Comparison of ENCODE assay signal across 1 cellular context in genomic region chrX:18596096-18596495, GRCh38.
TF ChIP-seq lines count a peak whose summit lies in the region.

No MANE protein-coding gene starts in this region.

TF ChIP-seq in neural cell, 6 proteins besides CTCF, POLR2A, EP300 and RAD21:
- TF ChIP-seq, protein P1, sequence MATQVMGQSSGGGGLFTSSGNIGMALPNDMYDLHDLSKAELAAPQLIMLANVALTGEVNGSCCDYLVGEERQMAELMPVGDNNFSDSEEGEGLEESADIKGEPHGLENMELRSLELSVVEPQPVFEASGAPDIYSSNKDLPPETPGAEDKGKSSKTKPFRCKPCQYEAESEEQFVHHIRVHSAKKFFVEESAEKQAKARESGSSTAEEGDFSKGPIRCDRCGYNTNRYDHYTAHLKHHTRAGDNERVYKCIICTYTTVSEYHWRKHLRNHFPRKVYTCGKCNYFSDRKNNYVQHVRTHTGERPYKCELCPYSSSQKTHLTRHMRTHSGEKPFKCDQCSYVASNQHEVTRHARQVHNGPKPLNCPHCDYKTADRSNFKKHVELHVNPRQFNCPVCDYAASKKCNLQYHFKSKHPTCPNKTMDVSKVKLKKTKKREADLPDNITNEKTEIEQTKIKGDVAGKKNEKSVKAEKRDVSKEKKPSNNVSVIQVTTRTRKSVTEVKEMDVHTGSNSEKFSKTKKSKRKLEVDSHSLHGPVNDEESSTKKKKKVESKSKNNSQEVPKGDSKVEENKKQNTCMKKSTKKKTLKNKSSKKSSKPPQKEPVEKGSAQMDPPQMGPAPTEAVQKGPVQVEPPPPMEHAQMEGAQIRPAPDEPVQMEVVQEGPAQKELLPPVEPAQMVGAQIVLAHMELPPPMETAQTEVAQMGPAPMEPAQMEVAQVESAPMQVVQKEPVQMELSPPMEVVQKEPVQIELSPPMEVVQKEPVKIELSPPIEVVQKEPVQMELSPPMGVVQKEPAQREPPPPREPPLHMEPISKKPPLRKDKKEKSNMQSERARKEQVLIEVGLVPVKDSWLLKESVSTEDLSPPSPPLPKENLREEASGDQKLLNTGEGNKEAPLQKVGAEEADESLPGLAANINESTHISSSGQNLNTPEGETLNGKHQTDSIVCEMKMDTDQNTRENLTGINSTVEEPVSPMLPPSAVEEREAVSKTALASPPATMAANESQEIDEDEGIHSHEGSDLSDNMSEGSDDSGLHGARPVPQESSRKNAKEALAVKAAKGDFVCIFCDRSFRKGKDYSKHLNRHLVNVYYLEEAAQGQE (IDR thresholded peaks at IDR 0.05; ENCODE audit: borderline replicate concordance): no peak
- TF ChIP-seq EZH2 (IDR thresholded peaks at IDR 0.05; ENCODE audit: borderline replicate concordance, insufficient read depth, low read length, poor library complexity, severe bottlenecking): no peak
- TF ChIP-seq MXI1 (conservative IDR thresholded peaks at IDR 0.05; ENCODE audit: poor library complexity, severe bottlenecking): no peak
- TF ChIP-seq POLR2AphosphoS5 (IDR thresholded peaks at IDR 0.05): no peak
- no peak for TF ChIP-seq SMC3 (conservative IDR thresholded peaks at IDR 0.05; ENCODE audit: poor library complexity)
- TF ChIP-seq TAF1 (IDR thresholded peaks at IDR 0.05; ENCODE audit: low read depth): no peak
